ENCODE assay signal across 8 cellular contexts in genomic region chr12:110501722-110502448, GRCh38.
A peak's percentile ranks its signal among the peaks of the same experiment; 100 is the strongest.
DNase-seq lines count a peak whose midpoint lies in the region; ATAC-seq lines count a peak whose summit lies in the region.

Gene RAD9B (plus strand): TSS chr12:110502331. CDS start chr12:110502338, 7 bp downstream.
Gene VPS29 (minus strand): TSS chr12:110502111. CDS start chr12:110502051, 60 bp downstream.

- peak; percentile 93 for ATAC-seq in GM19043 (IDR thresholded peaks at IDR 0.05; ENCODE audit: low read depth, unreplicated experiment)
- ATAC-seq in HG03354 (IDR thresholded peaks at IDR 0.05; ENCODE audit: poor library complexity, severe bottlenecking, unreplicated experiment): peak; percentile 95
- peak; percentile 97 to 98 for ATAC-seq in activated CD4-positive, CD25-positive, alpha-beta regulatory T cell treated with anti-CD3 and anti-CD28 coated beads, Interleukin-2, amount 50 U/mL, for 24 hours

- DNase-seq in AG20443 (ENCODE audit: low spot score) (peak; percentile 96), NCI-H446 (lab: John Stamatoyannopoulos, UW) (peak; percentile 85 to 95), cerebellar cortex (ENCODE audit: low spot score) (peak; percentile 97), islet precursor cell (peak; percentile 100)
- DNase-seq in stimulated activated CD4-positive, alpha-beta T cell treated with anti-CD3 and anti-CD28 coated beads, Interleukin-12 subunit alpha, Interleukin-12 subunit beta, amount 100 ng/mL, for 4 hours: peak; percentile 96

Comparison
In these comparisons a context has a peak if more than half of its experiments do, and no peak if none do; other contexts are left out.
1. Peak in every context shown above with its lines: DNase-seq and ATAC-seq.